Comparison of ENCODE assay signal across 14 cellular contexts in the genomic region with DNA sequence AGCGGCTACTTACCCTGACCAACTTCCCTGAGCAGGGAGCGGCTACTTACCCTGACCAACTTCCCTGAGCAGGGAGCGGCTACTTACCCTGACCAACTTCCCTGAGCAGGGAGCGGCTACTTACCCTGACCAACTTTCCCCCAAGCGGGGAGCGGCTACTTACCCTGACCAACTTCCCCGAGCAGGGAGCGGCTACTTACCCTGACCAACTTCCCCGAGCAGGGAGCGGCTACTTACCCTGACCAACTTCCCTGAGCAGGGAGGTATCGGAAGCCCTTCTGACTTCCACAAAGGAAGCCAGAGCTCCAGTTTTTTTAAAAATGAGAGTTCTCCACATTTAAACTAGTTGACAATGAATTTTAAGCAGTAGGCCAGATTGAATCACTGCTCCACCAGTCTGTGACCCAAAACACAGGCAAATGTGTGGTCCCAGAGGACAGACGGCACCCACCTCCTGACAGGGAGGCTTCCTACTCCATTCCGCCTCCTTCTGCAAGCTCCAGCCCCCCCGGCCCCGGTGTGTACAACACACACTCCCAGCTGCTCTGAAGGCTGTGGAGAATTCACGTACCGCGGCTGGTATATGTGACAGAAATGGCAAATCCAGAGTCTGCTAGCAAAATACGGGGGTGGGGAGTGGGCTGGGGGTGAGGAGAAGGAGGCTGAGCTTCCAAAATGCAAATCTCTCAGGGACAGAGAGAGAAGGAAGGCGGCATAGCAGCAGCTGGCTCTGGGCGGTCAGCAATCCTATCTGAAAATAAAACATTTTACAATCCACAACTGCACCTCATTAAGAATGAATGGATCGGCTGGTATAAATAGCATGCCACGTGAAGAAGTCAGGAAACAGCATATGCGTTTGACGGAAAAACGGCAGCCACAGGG. TPM values are rescaled to one million over a fixed set of nuclear protein-coding genes. Genes with fewer than 3 reads are reported as not detected.
DNase-seq lines count a peak whose midpoint lies in the region; ATAC-seq, FAIRE-seq and TF ChIP-seq lines count a peak whose summit lies in the region.
"Had no signal": no experiment of that assay in that cellular context is flagged by ENCODE, and none has a peak within 500 bp of the region (broad histone marks: within the 10 kb centered on the region; RNA-seq: fewer than 3 reads in every experiment).

No MANE protein-coding gene starts in this region.

- DNase-seq in Ammon's horn (ENCODE audit: low spot score): peak; percentile 60
- DNase-seq in anterior cingulate cortex (lab: John Stamatoyannopoulos, UW): peak in 39 of 58 donors; percentile 5 to 82 (median 47)
- DNase-seq in left ventricle myocardium inferior: peak; percentile 17
- peak; percentile 69 for DNase-seq in posterior vena cava (ENCODE audit: low spot score)
- no peak for DNase-seq in SK-N-SH
- no peak for DNase-seq in foreskin keratinocyte
- no peak for DNase-seq in urothelium cell line (ENCODE audit: low spot score)
- DNase-seq: activated naive CD8-positive, alpha-beta T cell treated with anti-CD3 and anti-CD28 coated beads, Interleukin-2, amount 10 ng/mL, durations not matched to agents 7 days and 5 days; DMS 273 treated with DMSO at 0.1 percent for 48 hours; effector memory CD4-positive, alpha-beta T cell; NCI-H1436 treated with DMSO at 0.1 percent for 48 hours; NCI-H69 had no signal

- TF ChIP-seq EP300 in SK-N-SH (IDR thresholded peaks at IDR 0.05; ENCODE audit: borderline replicate concordance in 1 of 2, low read depth in 1 of 2, low read length in 1 of 2): no peak

- POLR2A ChIA-PET in SK-N-SH (lab: Yijun Ruan, JAX): no interaction called here

- H3K27ac ChIP-seq in left ventricle myocardium inferior (replicated peaks) (peak overlapping the region; percentile 84), SK-N-SH (ENCODE audit: low read depth in 2 of 2, low read length in 1 of 2) (no peak overlapping the region), foreskin keratinocyte (no peak overlapping the region)
- H3K27ac ChIP-seq: RWPE1 had no signal

- CTCF ChIA-PET in SK-N-SH (lab: Yijun Ruan, JAX): no interaction called here

- peaks cover 20% of the 10 kb centered on the region for H3K4me1 ChIP-seq in left ventricle myocardium inferior
- peaks cover 2 to 5% of the 10 kb centered on the region in 2 experiments; a peak in 2 of 4 replicates for H3K4me1 ChIP-seq in SK-N-SH (ENCODE audit: control insufficient read depth in 1 of 2, insufficient read depth in 2 of 2, low read depth in 1 of 2, low read length in 1 of 2)
- H3K4me1 ChIP-seq in foreskin keratinocyte: no peaks in the 10 kb centered on the region

- TF ChIP-seq CTCF in left ventricle myocardium inferior (IDR thresholded peaks at IDR 0.05; ENCODE audit: borderline replicate concordance) (no peak), SK-N-SH (IDR thresholded peaks at IDR 0.05) (no peak), foreskin keratinocyte (conservative IDR thresholded peaks at IDR 0.05) (no peak)

- H3F3A ChIP-seq in SK-N-SH (replicated peaks; ENCODE audit: insufficient read depth): no peaks in the 10 kb centered on the region

- TF ChIP-seq RAD21 in SK-N-SH (IDR thresholded peaks at IDR 0.05; ENCODE audit: low read length): no peak

- no peaks in the 10 kb centered on the region for H3K9me2 ChIP-seq in SK-N-SH

- H3K9me3 ChIP-seq in left ventricle myocardium inferior (replicated peaks) (no peaks in the 10 kb centered on the region), SK-N-SH (no peaks in the 10 kb centered on the region)

- intact Hi-C loops in left ventricle myocardium inferior (cut with micrococcal nuclease): no loop called here
- intact Hi-C loops in posterior vena cava (cut with DNase I): no loop called here

- no peaks in the 10 kb centered on the region for H3K79me2 ChIP-seq in SK-N-SH (ENCODE audit: insufficient read depth)

- no peak overlapping the region for H3K4me2 ChIP-seq in SK-N-SH

- no peak for FAIRE-seq in urothelium cell line (lab: Jason Lieb, UNC)

- H3K36me3 ChIP-seq in left ventricle myocardium inferior (no peaks in the 10 kb centered on the region), SK-N-SH (replicated peaks in 1 of 2; ENCODE audit: control insufficient read depth in 1 of 2, insufficient read depth in 2 of 2, low read length in 1 of 2) (no peaks in the 10 kb centered on the region)

- H3K4me3 ChIP-seq in left ventricle myocardium inferior (peak overlapping the region; percentile 48), SK-N-SH (ENCODE audit: low read depth in 2 of 2, low read length in 1 of 2) (no peak overlapping the region)

- H3K9ac ChIP-seq in SK-N-SH: no peak overlapping the region

- no peak for ATAC-seq in foreskin keratinocyte
- ATAC-seq in SK-N-SH treated with all-trans-retinoic acid at 6 μM for 48 hours: no peak

- WGBS in SK-N-SH (ENCODE audit: low lambda C conversion rate): 80% methylated on average over 22 of the region's 26 CpGs

- no peaks in the 10 kb centered on the region for H4K20me1 ChIP-seq in SK-N-SH (ENCODE audit: insufficient read depth)

- H3K27me3 ChIP-seq in left ventricle myocardium inferior (ENCODE audit: low read depth) (peaks cover 4% of the 10 kb centered on the region), SK-N-SH (ENCODE audit: insufficient read depth) (no peaks in the 10 kb centered on the region), foreskin keratinocyte (no peaks in the 10 kb centered on the region)

- H2AFZ ChIP-seq in SK-N-SH (ENCODE audit: low read depth): no peak overlapping the region

TF ChIP-seq in SK-N-SH, 30 proteins besides CTCF, POLR2A, EP300 and RAD21:
- TF ChIP-seq, protein P1, sequence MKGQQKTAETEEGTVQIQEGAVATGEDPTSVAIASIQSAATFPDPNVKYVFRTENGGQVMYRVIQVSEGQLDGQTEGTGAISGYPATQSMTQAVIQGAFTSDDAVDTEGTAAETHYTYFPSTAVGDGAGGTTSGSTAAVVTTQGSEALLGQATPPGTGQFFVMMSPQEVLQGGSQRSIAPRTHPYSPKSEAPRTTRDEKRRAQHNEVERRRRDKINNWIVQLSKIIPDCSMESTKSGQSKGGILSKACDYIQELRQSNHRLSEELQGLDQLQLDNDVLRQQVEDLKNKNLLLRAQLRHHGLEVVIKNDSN (IDR thresholded peaks at IDR 0.05; ENCODE audit: borderline replicate concordance, low read depth): no peak

TF ChIP-seq in SK-N-SH treated with all-trans-retinoic acid at 6 μM for 48 hours, 23 proteins besides CTCF, POLR2A, EP300 and RAD21:
- no peak for TF ChIP-seq BACH2 (CRISPR knock-in tag; IDR thresholded peaks at IDR 0.05; ENCODE audit: borderline replicate concordance)
- TF ChIP-seq, protein P2, sequence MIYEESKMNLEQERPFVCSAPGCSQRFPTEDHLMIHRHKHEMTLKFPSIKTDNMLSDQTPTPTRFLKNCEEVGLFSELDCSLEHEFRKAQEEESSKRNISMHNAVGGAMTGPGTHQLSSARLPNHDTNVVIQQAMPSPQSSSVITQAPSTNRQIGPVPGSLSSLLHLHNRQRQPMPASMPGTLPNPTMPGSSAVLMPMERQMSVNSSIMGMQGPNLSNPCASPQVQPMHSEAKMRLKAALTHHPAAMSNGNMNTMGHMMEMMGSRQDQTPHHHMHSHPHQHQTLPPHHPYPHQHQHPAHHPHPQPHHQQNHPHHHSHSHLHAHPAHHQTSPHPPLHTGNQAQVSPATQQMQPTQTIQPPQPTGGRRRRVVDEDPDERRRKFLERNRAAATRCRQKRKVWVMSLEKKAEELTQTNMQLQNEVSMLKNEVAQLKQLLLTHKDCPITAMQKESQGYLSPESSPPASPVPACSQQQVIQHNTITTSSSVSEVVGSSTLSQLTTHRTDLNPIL (CRISPR knock-in tag; IDR thresholded peaks at IDR 0.05; ENCODE audit: low read depth): no peak
- no peak for TF ChIP-seq RARB (CRISPR knock-in tag; IDR thresholded peaks at IDR 0.05)
- TF ChIP-seq, protein P3, sequence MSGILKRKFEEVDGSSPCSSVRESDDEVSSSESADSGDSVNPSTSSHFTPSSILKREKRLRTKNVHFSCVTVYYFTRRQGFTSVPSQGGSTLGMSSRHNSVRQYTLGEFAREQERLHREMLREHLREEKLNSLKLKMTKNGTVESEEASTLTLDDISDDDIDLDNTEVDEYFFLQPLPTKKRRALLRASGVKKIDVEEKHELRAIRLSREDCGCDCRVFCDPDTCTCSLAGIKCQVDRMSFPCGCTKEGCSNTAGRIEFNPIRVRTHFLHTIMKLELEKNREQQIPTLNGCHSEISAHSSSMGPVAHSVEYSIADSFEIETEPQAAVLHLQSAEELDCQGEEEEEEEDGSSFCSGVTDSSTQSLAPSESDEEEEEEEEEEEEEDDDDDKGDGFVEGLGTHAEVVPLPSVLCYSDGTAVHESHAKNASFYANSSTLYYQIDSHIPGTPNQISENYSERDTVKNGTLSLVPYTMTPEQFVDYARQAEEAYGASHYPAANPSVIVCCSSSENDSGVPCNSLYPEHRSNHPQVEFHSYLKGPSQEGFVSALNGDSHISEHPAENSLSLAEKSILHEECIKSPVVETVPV (CRISPR knock-in tag; IDR thresholded peaks at IDR 0.05): no peak
- TF ChIP-seq, protein P4, sequence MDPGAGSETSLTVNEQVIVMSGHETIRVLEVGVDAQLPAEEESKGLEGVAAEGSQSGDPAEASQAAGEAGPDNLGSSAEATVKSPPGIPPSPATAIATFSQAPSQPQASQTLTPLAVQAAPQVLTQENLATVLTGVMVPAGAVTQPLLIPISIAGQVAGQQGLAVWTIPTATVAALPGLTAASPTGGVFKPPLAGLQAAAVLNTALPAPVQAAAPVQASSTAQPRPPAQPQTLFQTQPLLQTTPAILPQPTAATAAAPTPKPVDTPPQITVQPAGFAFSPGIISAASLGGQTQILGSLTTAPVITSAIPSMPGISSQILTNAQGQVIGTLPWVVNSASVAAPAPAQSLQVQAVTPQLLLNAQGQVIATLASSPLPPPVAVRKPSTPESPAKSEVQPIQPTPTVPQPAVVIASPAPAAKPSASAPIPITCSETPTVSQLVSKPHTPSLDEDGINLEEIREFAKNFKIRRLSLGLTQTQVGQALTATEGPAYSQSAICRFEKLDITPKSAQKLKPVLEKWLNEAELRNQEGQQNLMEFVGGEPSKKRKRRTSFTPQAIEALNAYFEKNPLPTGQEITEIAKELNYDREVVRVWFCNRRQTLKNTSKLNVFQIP (CRISPR knock-in tag; IDR thresholded peaks at IDR 0.05; ENCODE audit: borderline replicate concordance, low read depth): no peak

RNA-seq across cellular contexts. Expression of a gene that starts 53.0 kb away (rescaled TPM):
- 2.7 TPM for total RNA-seq in left ventricle myocardium inferior
- total RNA-seq in posterior vena cava: 10 to 100 TPM; 11.9 to 18.5 TPM
- 0.16 and 0.81 TPM in 2 replicates for polyA plus RNA-seq in SK-N-SH (2012; rRNA removed)
- 0.45 and 1.1 TPM in 2 replicates for polyA plus RNA-seq in SK-N-SH (2012; cell fraction: cytosol; rRNA removed)
- 0.32 and 1.3 TPM in 2 replicates for polyA plus RNA-seq in SK-N-SH (2012; cell fraction: nucleus; rRNA removed)
- total RNA-seq in foreskin keratinocyte: not detected in 2 replicates
- not detected in 2 replicates for polyA plus RNA-seq in foreskin keratinocyte
- total RNA-seq: activated naive CD8-positive, alpha-beta T cell treated with anti-CD3 and anti-CD28 coated beads, Interleukin-2, amount 10 ng/mL, durations not matched to agents 7 days and 5 days had no signal

Comparison
In these comparisons a context has a peak if more than half of its experiments do, and no peak if none do; other contexts are left out.
1. DNase-seq: peak in Ammon's horn (single experiment), anterior cingulate cortex (39 of 58), left ventricle myocardium inferior (single experiment) and posterior vena cava (single experiment); none in SK-N-SH (single experiment), foreskin keratinocyte (0 of 2) and urothelium cell line (single experiment).